32 cellular contexts compared by ENCODE assay signal in genomic region chr3:184375747-184376495, GRCh38. TPM values are rescaled to one million over a fixed set of nuclear protein-coding genes. Genes with fewer than 3 reads are reported as not detected.
"Had no signal": no experiment of that assay in that cellular context is flagged by ENCODE, and none has a peak within 500 bp of the region (broad histone marks: within the 10 kb centered on the region; RNA-seq: fewer than 3 reads in every experiment).

No MANE protein-coding gene starts in this region.

- H3K27ac ChIP-seq: heart left ventricle, lower lobe of right lung, neutrophil, right atrium auricular region, suprapubic skin, tibial artery, uterus, VCaP had no signal

- H3K27me3 ChIP-seq: pancreas, right atrium auricular region, uterus had no signal

- H3K27ac Mint-ChIP-seq: activated CD4-positive, alpha-beta memory T cell treated with anti-CD3 and anti-CD28 coated beads, Interleukin-2, amount 10 ng/mL, durations not matched to agents 7 days and 5 days; activated CD4-positive, alpha-beta T cell treated with anti-CD3 and anti-CD28 coated beads, Interleukin-2, amount 10 ng/mL, durations not matched to agents 7 days and 5 days; activated naive CD4-positive, alpha-beta T cell treated with anti-CD3 and anti-CD28 coated beads, Interleukin-2, amount 50 U/mL, for 24 hours; activated naive CD8-positive, alpha-beta T cell treated with anti-CD3 and anti-CD28 coated beads, Interleukin-2, amount 50 U/mL, for 24 hours; activated T-helper 2 cell treated with anti-CD3 and anti-CD28 coated beads, Interferon-gamma antibody, Interleukin-2, Interleukin-4, amounts not matched to agents 10 μg/mL and 5 μg/mL and 100 μg/mL, durations not matched to agents 14 hours and 24 hours and 36 hours; natural killer cell had no signal

- H3K4me3 ChIP-seq: heart left ventricle, lower lobe of right lung, pancreas, right atrium auricular region, smooth muscle cell, suprapubic skin, tibial artery, uterus had no signal

- H3K9me3 Mint-ChIP-seq: activated CD4-positive, alpha-beta memory T cell treated with anti-CD3 and anti-CD28 coated beads, Interleukin-2, amount 10 ng/mL, durations not matched to agents 7 days and 5 days; activated CD4-positive, alpha-beta T cell treated with anti-CD3 and anti-CD28 coated beads, Interleukin-2, amount 10 ng/mL, durations not matched to agents 7 days and 5 days; activated naive CD4-positive, alpha-beta T cell treated with anti-CD3 and anti-CD28 coated beads, Interleukin-2, amount 50 U/mL, for 24 hours; activated naive CD8-positive, alpha-beta T cell treated with anti-CD3 and anti-CD28 coated beads, Interleukin-2, amount 50 U/mL, for 24 hours; activated T-helper 2 cell treated with anti-CD3 and anti-CD28 coated beads, Interferon-gamma antibody, Interleukin-2, Interleukin-4, amounts not matched to agents 10 μg/mL and 5 μg/mL and 100 μg/mL, durations not matched to agents 14 hours and 24 hours and 36 hours; natural killer cell had no signal

- H3K9me3 ChIP-seq: heart left ventricle, lower lobe of right lung, neutrophil, pancreas, right atrium auricular region, suprapubic skin, tibial artery, uterus had no signal

- DNase-seq: activated CD4-positive, alpha-beta memory T cell treated with anti-CD3 and anti-CD28 coated beads, Interleukin-2, amount 10 ng/mL, durations not matched to agents 7 days and 5 days; activated CD4-positive, alpha-beta T cell treated with anti-CD3 and anti-CD28 coated beads, Interleukin-2, amount 10 ng/mL, durations not matched to agents 7 days and 5 days; activated CD4-positive, CD25-positive, alpha-beta regulatory T cell treated with anti-CD3 and anti-CD28 coated beads, Interleukin-2, amount 50 U/mL, for 72 hours; activated naive CD8-positive, alpha-beta T cell treated with anti-CD3 and anti-CD28 coated beads, Interleukin-2, amount 50 U/mL, for 24 hours; activated T-cell treated with anti-CD3 and anti-CD28 coated beads, Interleukin-2, amount 50 U/mL, for 48 hours; amygdala; caudate nucleus; cortex of kidney; foreskin fibroblast; heart left ventricle; kidney glomerular epithelial cell; lower lobe of right lung; mesenchymal stem cell; natural killer cell; stimulated activated CD4-positive, alpha-beta T cell treated with anti-CD3 and anti-CD28 coated beads, Interleukin-15, amount 100 ng/mL, for 24 hours; stimulated activated naive CD4-positive, alpha-beta T cell; T-helper 9 cell; tibial artery; uterus had no signal

- H3K36me3 Mint-ChIP-seq: activated naive CD4-positive, alpha-beta T cell treated with anti-CD3 and anti-CD28 coated beads, Interleukin-2, amount 50 U/mL, for 24 hours; natural killer cell had no signal

- H3K4me3 Mint-ChIP-seq: activated CD4-positive, alpha-beta memory T cell treated with anti-CD3 and anti-CD28 coated beads, Interleukin-2, amount 10 ng/mL, durations not matched to agents 7 days and 5 days; activated CD4-positive, alpha-beta T cell treated with anti-CD3 and anti-CD28 coated beads, Interleukin-2, amount 10 ng/mL, durations not matched to agents 7 days and 5 days; activated naive CD4-positive, alpha-beta T cell treated with anti-CD3 and anti-CD28 coated beads, Interleukin-2, amount 50 U/mL, for 24 hours; activated naive CD8-positive, alpha-beta T cell treated with anti-CD3 and anti-CD28 coated beads, Interleukin-2, amount 50 U/mL, for 24 hours had no signal

- ATAC-seq: activated naive CD8-positive, alpha-beta T cell treated with anti-CD3 and anti-CD28 coated beads, Interleukin-2, amount 50 U/mL, for 24 hours; esophagus mucosa; heart left ventricle; left lobe of liver; lower lobe of right lung; natural killer cell; pancreas had no signal

- H3K36me3 ChIP-seq: heart left ventricle, lower lobe of right lung, neutrophil, pancreas, right atrium auricular region, suprapubic skin, tibial artery, uterus had no signal

RNA-seq across cellular contexts. Expression of gene THPO, which starts 2.1 kb away (rescaled TPM):
- total RNA-seq: activated CD4-positive, alpha-beta memory T cell treated with anti-CD3 and anti-CD28 coated beads, Interleukin-2, amount 10 ng/mL, durations not matched to agents 7 days and 5 days; activated CD4-positive, alpha-beta T cell treated with anti-CD3 and anti-CD28 coated beads, Interleukin-2, amount 10 ng/mL, durations not matched to agents 7 days and 5 days; activated T-helper 2 cell treated with anti-CD3 and anti-CD28 coated beads, Interferon-gamma antibody, Interleukin-2, Interleukin-4, amounts not matched to agents 10 μg/mL and 5 μg/mL and 100 μg/mL, durations not matched to agents 14 hours and 24 hours and 36 hours; chondrocyte; esophagus mucosa; mononuclear cell; natural killer cell; smooth muscle cell; T-helper 1 cell treated with Interleukin-12 subunit alpha and Interleukin-12 subunit beta and Interleukin-4 antibody, amounts not matched to agents 30 ng/mL and 1 ng/mL, for 36 hours had no signal

RNA-seq across cellular contexts. Expression of gene CHRD, which starts 3.9 kb away (rescaled TPM):
- total RNA-seq: activated CD4-positive, alpha-beta memory T cell treated with anti-CD3 and anti-CD28 coated beads, Interleukin-2, amount 10 ng/mL, durations not matched to agents 7 days and 5 days; activated CD4-positive, alpha-beta T cell treated with anti-CD3 and anti-CD28 coated beads, Interleukin-2, amount 10 ng/mL, durations not matched to agents 7 days and 5 days; activated T-helper 2 cell treated with anti-CD3 and anti-CD28 coated beads, Interferon-gamma antibody, Interleukin-2, Interleukin-4, amounts not matched to agents 10 μg/mL and 5 μg/mL and 100 μg/mL, durations not matched to agents 14 hours and 24 hours and 36 hours; T-helper 1 cell treated with Interleukin-12 subunit alpha and Interleukin-12 subunit beta and Interleukin-4 antibody, amounts not matched to agents 30 ng/mL and 1 ng/mL, for 36 hours had no signal
